In the genomic region with DNA sequence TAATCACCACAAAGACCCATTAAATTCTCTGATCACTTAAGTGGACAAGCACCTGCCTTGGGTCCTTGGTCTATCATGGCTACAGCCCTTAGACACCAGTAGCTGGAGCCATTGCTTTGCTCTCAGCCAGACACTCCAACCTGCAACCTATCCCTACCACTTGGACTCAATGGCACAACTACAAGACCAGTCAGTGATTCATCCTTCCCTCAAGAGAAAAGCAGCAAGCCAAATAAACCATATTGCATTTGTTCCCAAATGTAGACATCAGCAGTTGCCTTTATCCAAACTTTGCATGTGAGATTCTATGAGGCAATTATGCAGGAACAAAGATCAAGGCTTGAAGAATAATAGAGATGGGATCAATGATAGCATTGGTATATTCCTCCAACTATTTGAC, we compare ENCODE assay signal across 22 cellular contexts.
DNase-seq lines count a peak whose midpoint lies in the region; ATAC-seq and TF ChIP-seq lines count a peak whose summit lies in the region.
"Had no signal": no experiment of that assay in that cellular context is flagged by ENCODE, and none has a peak within 500 bp of the region (broad histone marks: within the 10 kb centered on the region; RNA-seq: fewer than 3 reads in every experiment).

No MANE protein-coding gene starts in this region.

- H3K9me2 ChIP-seq in PC-9 (ENCODE audit: insufficient read depth), result 0 out of 2 replicates have a peak, but pooled peaks cover 4% of the 10 kb centered on the region
- H3K9me2 ChIP-seq: SK-N-SH had no signal

- H3K4me2 ChIP-seq in PC-9, result no peak overlapping the region
- H3K4me2 ChIP-seq: KMS-11, SK-N-SH had no signal

- no peak overlapping the region for H3K27ac Mint-ChIP-seq in activated naive CD8-positive, alpha-beta T cell treated with anti-CD3 and anti-CD28 coated beads, Interleukin-2, amount 50 U/mL, for 24 hours
- H3K27ac Mint-ChIP-seq: IgD-negative memory B cell had no signal

- no peaks in the 10 kb centered on the region for H3K27me3 Mint-ChIP-seq in activated naive CD8-positive, alpha-beta T cell treated with anti-CD3 and anti-CD28 coated beads, Interleukin-2, amount 50 U/mL, for 24 hours

- intact Hi-C loops in PC-9 (cut with micrococcal nuclease; ENCODE audit: unreplicated experiment) (loop anchor here (10.0 kb wide), 1 partner anchor 110 kb away; no protein-coding TSS in a partner anchor), left ventricle myocardium inferior (cut with micrococcal nuclease) (no loop called here)

- BruUV-seq in PC-9 (replicated peaks; lab: Mats Ljungman, UMichigan), result no TSS peak

- H3K36me3 ChIP-seq in PC-9 (ENCODE audit: low read depth) (no peaks in the 10 kb centered on the region), left ventricle myocardium inferior (no peaks in the 10 kb centered on the region)
- H3K36me3 ChIP-seq: HAP-1 had no signal

- H3K9me3 ChIP-seq in PC-9 (ENCODE audit: insufficient read depth, low read depth) (no peaks in the 10 kb centered on the region), left ventricle myocardium inferior (replicated peaks) (peaks cover 13% of the 10 kb centered on the region)
- H3K9me3 ChIP-seq: HAP-1, SK-N-SH had no signal

- H3K36me3 Mint-ChIP-seq in activated naive CD8-positive, alpha-beta T cell treated with anti-CD3 and anti-CD28 coated beads, Interleukin-2, amount 50 U/mL, for 24 hours (ENCODE audit: low read depth), result no peaks in the 10 kb centered on the region
- H3K36me3 Mint-ChIP-seq: IgD-negative memory B cell had no signal

- H3K27ac ChIP-seq in PC-9 (peak overlapping the region; percentile 86; the same call in 1 of the 2 replicates), left ventricle myocardium inferior (replicated peaks) (no peak overlapping the region)
- H3K27ac ChIP-seq: KMS-11 had no signal

- no peaks in the 10 kb centered on the region for H3K27me3 ChIP-seq in PC-9 (ENCODE audit: insufficient read depth, low read depth)
- no peaks in the 10 kb centered on the region for H3K27me3 ChIP-seq in left ventricle myocardium inferior (ENCODE audit: low read depth)

- no peak overlapping the region for H3K4me3 ChIP-seq in PC-9
- H3K4me3 ChIP-seq in left ventricle myocardium inferior, result no peak overlapping the region
- H3K4me3 ChIP-seq: HAP-1 had no signal

- peak; percentile 15 for DNase-seq in EL
- DNase-seq in PC-9, result no peak
- peak; percentile 35 for DNase-seq in fibroblast of peridontal ligament (ENCODE audit: extremely low read depth)
- no peak for DNase-seq in activated naive CD8-positive, alpha-beta T cell treated with anti-CD3 and anti-CD28 coated beads, Interleukin-2, amount 50 U/mL, for 24 hours
- DNase-seq in DMS53 (lab: John Stamatoyannopoulos, UW), result no peak
- no peak for DNase-seq in left ventricle myocardium inferior
- DNase-seq: Calu3, DMS153, GOT3, HFFc6, NCI-H1092 treated with DMSO at 0.1 percent for 48 hours, NCI-H1436, NCI-H187, NCI-H2171 treated with DMSO at 0.1 percent for 48 hours, NCI-H345, NCI-H510A treated with DMSO at 0.1 percent for 48 hours, SK-N-SH, SW 1271 had no signal

- no peak for ATAC-seq in activated naive CD8-positive, alpha-beta T cell treated with anti-CD3 and anti-CD28 coated beads, Interleukin-2, amount 50 U/mL, for 24 hours
- no peak for ATAC-seq in GM18867 (IDR thresholded peaks at IDR 0.05; ENCODE audit: unreplicated experiment)

- peaks cover 15% of the 10 kb centered on the region; the same call in 1 of the 2 replicates for H3F3A ChIP-seq in PC-9 (ENCODE audit: insufficient read depth, low read depth)

- TF ChIP-seq CTCF in PC-9 (conservative IDR thresholded peaks at IDR 0.05) (no peak), left ventricle myocardium inferior (IDR thresholded peaks at IDR 0.05; ENCODE audit: borderline replicate concordance) (no peak)

- H3K4me3 Mint-ChIP-seq in activated naive CD8-positive, alpha-beta T cell treated with anti-CD3 and anti-CD28 coated beads, Interleukin-2, amount 50 U/mL, for 24 hours, result no peak overlapping the region
- H3K4me3 Mint-ChIP-seq: HFFc6, IgD-negative memory B cell had no signal

- no peaks in the 10 kb centered on the region for H3K9me3 Mint-ChIP-seq in activated naive CD8-positive, alpha-beta T cell treated with anti-CD3 and anti-CD28 coated beads, Interleukin-2, amount 50 U/mL, for 24 hours

- H3K79me2 ChIP-seq in PC-9 (ENCODE audit: low read depth), result no peaks in the 10 kb centered on the region

- H3K4me1 Mint-ChIP-seq in activated naive CD8-positive, alpha-beta T cell treated with anti-CD3 and anti-CD28 coated beads, Interleukin-2, amount 50 U/mL, for 24 hours, result no peaks in the 10 kb centered on the region

- H3K4me1 ChIP-seq in PC-9 (replicated peaks; ENCODE audit: insufficient read depth), result peaks cover 43% of the 10 kb centered on the region
- no peaks in the 10 kb centered on the region for H3K4me1 ChIP-seq in left ventricle myocardium inferior
- H3K4me1 ChIP-seq: HAP-1 had no signal

- no peaks in the 10 kb centered on the region for H4K20me1 ChIP-seq in PC-9 (ENCODE audit: insufficient read depth)

- POLR2A ChIA-PET in PC-9 (lab: Charles Lee; ENCODE audit: unreplicated experiment), result no interaction called here

- H2AFZ ChIP-seq in PC-9, result no peak overlapping the region

- CTCF ChIA-PET in PC-9 (lab: Charles Lee), result no interaction called here

Comparison
In these comparisons a context has a peak if more than half of its experiments do, and no peak if none do; other contexts are left out.
1. DNase-seq: peak in EL (single experiment) and fibroblast of peridontal ligament (single experiment); none in PC-9 (0 of 2), activated naive CD8-positive, alpha-beta T cell treated with anti-CD3 and anti-CD28 coated beads, Interleukin-2, amount 50 U/mL, for 24 hours (single experiment), DMS53 (single experiment) and left ventricle myocardium inferior (single experiment).